Comparison of ENCODE assay signal across 6 cellular contexts in the genomic region with DNA sequence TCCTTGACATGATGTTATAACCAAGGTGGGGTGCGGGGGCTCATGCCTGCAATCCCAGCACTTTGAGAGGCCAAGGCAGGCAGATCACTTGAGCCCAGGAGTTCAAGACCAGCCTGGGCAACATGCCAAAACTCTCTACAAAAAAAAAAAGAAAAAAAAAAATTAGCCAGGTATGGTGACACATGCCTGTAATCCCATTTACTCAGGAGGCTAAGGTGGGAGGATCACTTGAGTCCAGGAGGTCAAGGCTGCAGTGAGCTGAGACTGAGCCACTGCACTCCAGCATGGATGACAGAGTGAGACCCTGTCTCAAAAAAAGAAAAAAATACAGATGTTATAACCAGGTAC. TPM values are rescaled to one million over a fixed set of nuclear protein-coding genes. Genes with fewer than 3 reads are reported as not detected.
"Had no signal": no experiment of that assay in that cellular context is flagged by ENCODE, and none has a peak within 500 bp of the region (broad histone marks: within the 10 kb centered on the region; RNA-seq: fewer than 3 reads in every experiment).

No MANE protein-coding gene starts in this region.

RNA-seq across cellular contexts. Expression of gene ARL13A, which starts 12.0 kb away (rescaled TPM):
- total RNA-seq: activated CD8-positive, alpha-beta T cell treated with anti-CD3 and anti-CD28 coated beads, Interleukin-2, amount 10 ng/mL, durations not matched to agents 7 days and 5 days; activated naive CD8-positive, alpha-beta T cell treated with anti-CD3 and anti-CD28 coated beads, Interleukin-2, amount 10 ng/mL, durations not matched to agents 7 days and 5 days; adrenal gland; breast epithelium; T-helper 17 cell; WTC11 had no signal

RNA-seq across cellular contexts. Expression of gene XKRX, which starts 52.8 kb away (rescaled TPM):
- total RNA-seq: activated CD8-positive, alpha-beta T cell treated with anti-CD3 and anti-CD28 coated beads, Interleukin-2, amount 10 ng/mL, durations not matched to agents 7 days and 5 days had no signal
